ENCODE assay signal across 1 cellular context in genomic region chr11:32573228-32573627, GRCh38.
TF ChIP-seq lines count a peak whose summit lies in the region.

No MANE protein-coding gene starts in this region.

TF ChIP-seq in HepG2, 621 proteins besides CTCF, POLR2A, EP300 and RAD21:
- TF ChIP-seq ZNF326 (CRISPR knock-in tag; IDR thresholded peaks at IDR 0.05; ENCODE audit: borderline replicate concordance) (no peak), BHLHE40 (IDR thresholded peaks at IDR 0.05; ENCODE audit: low read length) (peak; percentile 79)
